7 cellular contexts compared by ENCODE assay signal in genomic region chr14:104681689-104682074, GRCh38. TPM values are rescaled to one million over a fixed set of nuclear protein-coding genes. Genes with fewer than 3 reads are reported as not detected.
A peak's percentile ranks its signal among the peaks of the same experiment; 100 is the strongest.
DNase-seq lines count a peak whose midpoint lies in the region; ATAC-seq and FAIRE-seq lines count a peak whose summit lies in the region.

No MANE protein-coding gene starts in this region.

- H3K9ac ChIP-seq in iPS-20b (ENCODE audit: low read depth, low read length): peak overlapping the region; percentile 57; the same call in 1 of the 2 replicates

- H3K4me1 ChIP-seq in iPS-20b (ENCODE audit: insufficient read depth, low read length) (peaks cover 33% of the 10 kb centered on the region), small intestine (ENCODE audit: control insufficient read depth in 2 of 2, insufficient read depth in 1 of 2, low read depth in 1 of 2, low read length in 1 of 2) (peaks cover 14 to 31% of the 10 kb centered on the region in 2 donors)

- ATAC-seq in GM21825 (IDR thresholded peaks at IDR 0.05; ENCODE audit: unreplicated experiment) (no peak), GM21390 (IDR thresholded peaks at IDR 0.05; ENCODE audit: unreplicated experiment) (no peak), HG03521 (IDR thresholded peaks at IDR 0.05; ENCODE audit: unreplicated experiment) (no peak)

- H3K36me3 ChIP-seq in iPS-20b (ENCODE audit: insufficient read depth, low read depth, low read length) (no peaks in the 10 kb centered on the region), small intestine (ENCODE audit: control insufficient read depth in 2 of 2, insufficient read depth in 2 of 2, low read length in 2 of 2) (no peaks in the 10 kb centered on the region)

- DNase-seq in HTR-8/SVneo (ENCODE audit: insufficient read length, low spot score): peak; percentile 91
- DNase-seq in T47D (ENCODE audit: low read depth in 1 of 2, low spot score in 1 of 2): peak; percentile 78 to 85
- peak; percentile 85 for DNase-seq in small intestine

- H3K27me3 ChIP-seq in iPS-20b (ENCODE audit: insufficient read depth, low read length) (no peaks in the 10 kb centered on the region), small intestine (ENCODE audit: control insufficient read depth in 2 of 2, insufficient read depth in 2 of 2, low read length in 2 of 2) (no peaks in the 10 kb centered on the region)

- H3K27ac ChIP-seq in iPS-20b (ENCODE audit: low read length) (peak overlapping the region; percentile 13), small intestine (ENCODE audit: low read depth in 1 of 2, low read length in 1 of 2) (peak overlapping the region; percentile 88 to 95)

- in situ Hi-C loops in T47D (cut with HindIII; ENCODE audit: low pct_unique_long_range_greater_than_20kb, low sequenced_read_pairs): no loop called here

- FAIRE-seq in HTR-8/SVneo (lab: Jason Lieb, UNC) (peak; percentile 91), small intestine (lab: Jason Lieb, UNC) (no peak)

- H3K9me3 ChIP-seq in iPS-20b (ENCODE audit: insufficient read depth, low read depth, low read length): no peaks in the 10 kb centered on the region
- no peaks in the 10 kb centered on the region for H3K9me3 ChIP-seq in small intestine (ENCODE audit: control insufficient read depth, low read depth)

- 22 to 34% (median 25%) methylated on average over 11 of the region's 11 CpGs for WGBS in small intestine, 3 donors

- H3K4me3 ChIP-seq in iPS-20b (ENCODE audit: low read length): peak overlapping the region; percentile 53; the same call in 1 of the 2 replicates
- peak overlapping the region in 1 of 2 donors; percentile 35 for H3K4me3 ChIP-seq in small intestine (ENCODE audit: low read depth in 1 of 2, low read length in 2 of 2)

RNA-seq across cellular contexts. Expression of gene INF2, which starts 7.7 kb away (rescaled TPM):
- polyA plus RNA-seq in small intestine: 100 to 1,000 TPM in 2 of 3 donors, 10 to 100 TPM in 1; 76.6 to 364 (median 317) TPM

RNA-seq across cellular contexts. Expression of gene ADSS1, which starts 42.3 kb away (rescaled TPM):
- polyA plus RNA-seq in small intestine: 10 to 100 TPM in 1 of 3 donors, 1 to 10 TPM in 2; 3.6 to 12.7 (median 6.0) TPM
